In the genomic region with DNA sequence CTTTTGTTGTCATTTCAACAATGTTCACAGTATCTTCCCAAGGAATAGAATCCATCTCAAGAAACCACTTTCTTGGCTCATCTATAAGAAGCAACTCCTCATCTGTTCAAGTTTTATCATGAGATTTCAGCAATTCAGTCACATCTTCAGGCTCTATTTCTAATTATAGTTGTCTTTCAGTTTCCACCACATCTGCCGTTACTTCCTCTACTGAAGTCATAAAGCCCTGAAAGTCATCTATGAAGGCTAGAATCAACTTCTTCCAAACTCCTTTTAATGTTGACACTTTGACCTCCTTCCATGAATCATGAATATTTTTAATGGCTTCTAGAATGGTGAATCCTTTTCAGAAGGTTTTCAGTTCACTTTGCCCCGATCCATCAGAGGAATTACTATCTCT, we compare ENCODE assay signal across 21 cellular contexts.
DNase-seq lines count a peak whose midpoint lies in the region; ATAC-seq and TF ChIP-seq lines count a peak whose summit lies in the region.
"Had no signal": no experiment of that assay in that cellular context is flagged by ENCODE, and none has a peak within 500 bp of the region (broad histone marks: within the 10 kb centered on the region; RNA-seq: fewer than 3 reads in every experiment).

No MANE protein-coding gene starts in this region.

- H3K27ac Mint-ChIP-seq in T-helper 2 cell treated with Interferon-gamma antibody and Interleukin-4, amounts not matched to agents 5 μg/mL and 100 μg/mL, for 36 hours = peak overlapping the region; percentile 38
- H3K27ac Mint-ChIP-seq: endodermal cell had no signal

- TF ChIP-seq CTCF in GM12864 (IDR thresholded peaks at IDR 0.05; ENCODE audit: low read depth, low read length, missing control alignments) (no peak), tibial artery (IDR thresholded peaks at IDR 0.05) (no peak)

- ATAC-seq in GM19395 (IDR thresholded peaks at IDR 0.05; ENCODE audit: unreplicated experiment) = peak; percentile 90
- ATAC-seq in HG03342 (IDR thresholded peaks at IDR 0.05; ENCODE audit: unreplicated experiment) = peak; percentile 47
- no peak for ATAC-seq in GM19455 (IDR thresholded peaks at IDR 0.05; ENCODE audit: unreplicated experiment)
- ATAC-seq: right cardiac atrium had no signal

- H3K27me3 Mint-ChIP-seq in T-helper 2 cell treated with Interferon-gamma antibody and Interleukin-4, amounts not matched to agents 5 μg/mL and 100 μg/mL, for 36 hours (ENCODE audit: low read depth) = peaks cover 10% of the 10 kb centered on the region

- no peak overlapping the region for H3K4me3 Mint-ChIP-seq in T-helper 2 cell treated with Interferon-gamma antibody and Interleukin-4, amounts not matched to agents 5 μg/mL and 100 μg/mL, for 36 hours
- H3K4me3 Mint-ChIP-seq: endodermal cell had no signal

- no peak overlapping the region for H3K27ac ChIP-seq in tibial artery
- H3K27ac ChIP-seq: hepatocyte, neutrophil, VCaP had no signal

- H3K36me3 ChIP-seq in tibial artery = peaks cover 0 to 5% (median 0%) of the 10 kb centered on the region in 3 donors
- H3K36me3 ChIP-seq: neutrophil had no signal

- peaks cover 15% of the 10 kb centered on the region for H3K9me3 Mint-ChIP-seq in T-helper 2 cell treated with Interferon-gamma antibody and Interleukin-4, amounts not matched to agents 5 μg/mL and 100 μg/mL, for 36 hours

- H3K36me3 Mint-ChIP-seq in T-helper 2 cell treated with Interferon-gamma antibody and Interleukin-4, amounts not matched to agents 5 μg/mL and 100 μg/mL, for 36 hours (ENCODE audit: low read depth) = no peaks in the 10 kb centered on the region

- peaks cover 0 to 7% (median 2%) of the 10 kb centered on the region in 4 donors for H3K4me1 ChIP-seq in tibial artery

- H3K9me3 ChIP-seq in tibial artery = peaks cover 0 to 12% (median 0%) of the 10 kb centered on the region in 3 donors
- H3K9me3 ChIP-seq: neutrophil had no signal

- intact Hi-C loops in tibial artery (cut with DNase I; ENCODE audit: low total_unique reads) = no loop called here

- no peak overlapping the region for H3K4me3 ChIP-seq in GM12864 (ENCODE audit: low read depth, low read length)
- H3K4me3 ChIP-seq in tibial artery = no peak overlapping the region
- H3K4me3 ChIP-seq: hepatocyte had no signal

- DNase-seq in GM12864 (ENCODE audit: low read depth) (peak; percentile 5), tibial artery (no peak), AML-193 (lab: John Stamatoyannopoulos, UW) (no peak)
- DNase-seq in T-helper 2 cell treated with Interferon-gamma antibody and Interleukin-4, amounts not matched to agents 5 μg/mL and 100 μg/mL, for 36 hours (ENCODE audit: low spot score) = no peak
- no peak for DNase-seq in stimulated activated CD8-positive, alpha-beta memory T cell treated with anti-CD3 and anti-CD28 coated beads, Interleukin-4, amount 100 ng/mL, for 48 hours
- DNase-seq: activated gamma-delta T cell, anterior cingulate cortex, endodermal cell, GOT3, midbrain, NCI-H2107, NCI-H69, right cardiac atrium, substantia nigra, SW 1271 had no signal

- H3K4me1 Mint-ChIP-seq in T-helper 2 cell treated with Interferon-gamma antibody and Interleukin-4, amounts not matched to agents 5 μg/mL and 100 μg/mL, for 36 hours (ENCODE audit: low read depth) = peaks cover 5% of the 10 kb centered on the region

- no peaks in the 10 kb centered on the region for H3K27me3 ChIP-seq in tibial artery
- H3K27me3 ChIP-seq: hepatocyte, neutrophil had no signal
